In genomic region chr17:6523809-6524355, GRCh38 we compare ENCODE assay signal across 16 cellular contexts. TPM values are rescaled to one million over a fixed set of nuclear protein-coding genes. Genes with fewer than 3 reads are reported as not detected.
DNase-seq lines count a peak whose midpoint lies in the region; ATAC-seq and TF ChIP-seq lines count a peak whose summit lies in the region.
"Had no signal": no experiment of that assay in that cellular context is flagged by ENCODE, and none has a peak within 500 bp of the region (broad histone marks: within the 10 kb centered on the region; RNA-seq: fewer than 3 reads in every experiment).

No MANE protein-coding gene starts in this region.

- H2AK5ac ChIP-seq in H9 (ENCODE audit: insufficient read length, low read length), result no peak overlapping the region

- no peaks in the 10 kb centered on the region for H3K79me1 ChIP-seq in H9 (ENCODE audit: insufficient read depth, low read depth, low read length, poor library complexity, severe bottlenecking)

- peaks cover 3% of the 10 kb centered on the region; the same call in 1 of the 2 replicates for H3K36me3 ChIP-seq in SJSA1
- peaks cover 0 to 29% of the 10 kb centered on the region in 2 donors for H3K36me3 ChIP-seq in gastroesophageal sphincter
- peaks cover 6 to 28% of the 10 kb centered on the region in 2 donors for H3K36me3 ChIP-seq in stomach smooth muscle (ENCODE audit: control insufficient read depth in 2 of 2, insufficient read depth in 2 of 2, low read length in 2 of 2)
- no peaks in the 10 kb centered on the region for H3K36me3 ChIP-seq in CD8-positive, alpha-beta T cell (ENCODE audit: insufficient read depth, low read length)

- H3K27ac ChIP-seq in H9 (ENCODE audit: insufficient read length, low read depth, low read length) (no peak overlapping the region), SJSA1 (0 out of 2 replicates have a peak overlapping the region, but pooled peaks have one; percentile 16), gastroesophageal sphincter (peak overlapping the region in 3 of 4 donors; percentile 49 to 71 (median 59)), stomach smooth muscle (ENCODE audit: low read length) (peak overlapping the region; percentile 37)
- no peak overlapping the region for H3K27ac ChIP-seq in CD8-positive, alpha-beta T cell (ENCODE audit: low read depth, low read length)
- H3K27ac ChIP-seq: GM23248 had no signal

- POLR2A ChIA-PET in CD8-positive, alpha-beta T cell (lab: Charles Lee), result no interaction called here

- H3K18ac ChIP-seq in H9 (ENCODE audit: insufficient read length, low read depth, low read length), result peak overlapping the region; percentile 34

- TF ChIP-seq POLR2A in gastroesophageal sphincter (IDR thresholded peaks at IDR 0.05), result no peak

- no peak for TF ChIP-seq EP300 in gastroesophageal sphincter (IDR thresholded peaks at IDR 0.05)

- 0 out of 2 replicates have a peak, but pooled peaks cover 2% of the 10 kb centered on the region for H3K4me1 ChIP-seq in H9 (ENCODE audit: insufficient read depth, low read length)
- H3K4me1 ChIP-seq in SJSA1 (replicated peaks), result peaks cover 23% of the 10 kb centered on the region
- H3K4me1 ChIP-seq in gastroesophageal sphincter, result peaks cover 0 to 8% (median 0%) of the 10 kb centered on the region in 3 donors
- H3K4me1 ChIP-seq in stomach smooth muscle (ENCODE audit: control insufficient read depth, insufficient read depth, low read length), result peaks cover 3% of the 10 kb centered on the region
- H3K4me1 ChIP-seq in CD8-positive, alpha-beta T cell (ENCODE audit: insufficient read depth, low read length), result no peaks in the 10 kb centered on the region

- H2BK15ac ChIP-seq in H9 (ENCODE audit: low read depth, low read length), result no peak overlapping the region

- no peak overlapping the region for H2BK120ac ChIP-seq in H9 (ENCODE audit: low read depth, low read length, poor library complexity, severe bottlenecking)

- H2BK20ac ChIP-seq in H9 (ENCODE audit: low read depth, low read length, poor library complexity, severe bottlenecking), result no peak overlapping the region

- H2BK12ac ChIP-seq in H9 (ENCODE audit: insufficient read length, low read depth, low read length), result no peak overlapping the region

- H4K5ac ChIP-seq in H9 (ENCODE audit: insufficient read length, low read depth, low read length), result no peak overlapping the region

- peaks cover 0 to 4% of the 10 kb centered on the region in 2 experiments; a peak in 2 of 5 replicates for H3K9me3 Mint-ChIP-seq in H9
- no peaks in the 10 kb centered on the region for H3K9me3 Mint-ChIP-seq in CD8-positive, alpha-beta T cell

- H3K4me1 Mint-ChIP-seq in H9, result peaks cover 8 to 17% of the 10 kb centered on the region in 2 experiments
- no peaks in the 10 kb centered on the region for H3K4me1 Mint-ChIP-seq in CD8-positive, alpha-beta T cell (ENCODE audit: low read depth)
- H3K4me1 Mint-ChIP-seq: CD14-positive monocyte had no signal

- H3K36me3 Mint-ChIP-seq in H9 (ENCODE audit: insufficient read depth in 1 of 3, low read depth in 3 of 3), result peaks cover 0 to 6% (median 3%) of the 10 kb centered on the region in 3 experiments; a peak in 5 of 7 replicates
- H3K36me3 Mint-ChIP-seq in CD8-positive, alpha-beta T cell, result no peaks in the 10 kb centered on the region
- H3K36me3 Mint-ChIP-seq: CD14-positive monocyte had no signal

- no peak overlapping the region for H3K4me3 Mint-ChIP-seq in H9
- no peak overlapping the region for H3K4me3 Mint-ChIP-seq in CD8-positive, alpha-beta T cell
- H3K4me3 Mint-ChIP-seq: CD14-positive monocyte had no signal

- 0 out of 2 replicates have a peak overlapping the region, but pooled peaks have one; percentile 17 for H3K14ac ChIP-seq in H9 (ENCODE audit: insufficient read depth, low read length)

- H3K9ac ChIP-seq in H9 (ENCODE audit: extremely low read depth, insufficient read length, low read length) (no peak overlapping the region), stomach smooth muscle (ENCODE audit: low read length in 2 of 2) (no peak overlapping the region)
- H3K9ac ChIP-seq: GM23248 had no signal

- no peaks in the 10 kb centered on the region for H3K79me2 ChIP-seq in H9 (ENCODE audit: insufficient read depth, low read length)

- WGBS in H9 (ENCODE audit: extremely low coverage, insufficient read length, low lambda C conversion rate), result no CpG with 5 or more reads among the region's 8 CpGs
- WGBS in gastroesophageal sphincter (ENCODE audit: low coverage in 1 of 2), 2 donors, result 96% methylated on average over 4 of the region's 8 CpGs

- H3K27ac Mint-ChIP-seq in H9, result no peak overlapping the region; a peak in 1 of 7 replicates
- no peak overlapping the region for H3K27ac Mint-ChIP-seq in CD8-positive, alpha-beta T cell
- H3K27ac Mint-ChIP-seq: CD14-positive monocyte had no signal

- H3K4me2 ChIP-seq in H9 (ENCODE audit: insufficient read depth, insufficient read length, low read length), result no peak overlapping the region

- no peak overlapping the region for H4K91ac ChIP-seq in H9 (ENCODE audit: insufficient read length, low read depth, low read length)

- no peaks in the 10 kb centered on the region; the same call in 1 of the 2 replicates for H3K27me3 Mint-ChIP-seq in H9 (ENCODE audit: low read depth)
- H3K27me3 Mint-ChIP-seq in CD8-positive, alpha-beta T cell (ENCODE audit: low read depth), result no peaks in the 10 kb centered on the region

- no peak for TF ChIP-seq CTCF in H9 (conservative IDR thresholded peaks at IDR 0.05)
- TF ChIP-seq CTCF in gastroesophageal sphincter (IDR thresholded peaks at IDR 0.05), result no peak
- no peak for TF ChIP-seq CTCF in CD8-positive, alpha-beta T cell (IDR thresholded peaks at IDR 0.05)

- CTCF ChIA-PET in CD8-positive, alpha-beta T cell (lab: Charles Lee), result interaction anchor here (0.6 kb wide), 1 partner anchor 21 kb away, joined by 3 read pairs; no protein-coding TSS in a partner anchor

- peak; percentile 22 for DNase-seq in H9
- no peak for DNase-seq in SJSA1 (ENCODE audit: low read depth in 1 of 2, low spot score in 2 of 2)
- DNase-seq in activated CD4-positive, alpha-beta T cell treated with anti-CD3 and anti-CD28 coated beads for 48 hours, result no peak
- DNase-seq in CD8-positive, alpha-beta T cell, result no peak
- DNase-seq: DMS 273 treated with DMSO at 0.1 percent for 48 hours, DND-41, NCI-H1105, NCI-H1694, NCI-H2081 treated with DMSO at 0.1 percent for 48 hours, SHP77 treated with DMSO at 0.1 percent for 48 hours had no signal

- H3K27me3 ChIP-seq in H9 (ENCODE audit: insufficient read depth, low read length) (no peaks in the 10 kb centered on the region), SJSA1 (replicated peaks) (no peaks in the 10 kb centered on the region), gastroesophageal sphincter (no peaks in the 10 kb centered on the region), stomach smooth muscle (ENCODE audit: control insufficient read depth in 1 of 2, insufficient read depth in 2 of 2, low read length in 2 of 2) (no peaks in the 10 kb centered on the region)
- no peaks in the 10 kb centered on the region for H3K27me3 ChIP-seq in CD8-positive, alpha-beta T cell (ENCODE audit: insufficient read depth, low read length)

- no peak overlapping the region for H3K4me3 ChIP-seq in SJSA1
- no peak overlapping the region for H3K4me3 ChIP-seq in gastroesophageal sphincter
- no peak overlapping the region for H3K4me3 ChIP-seq in stomach smooth muscle (ENCODE audit: low read length in 2 of 2)
- H3K4me3 ChIP-seq in CD8-positive, alpha-beta T cell (ENCODE audit: low read depth, low read length), result no peak overlapping the region
- H3K4me3 ChIP-seq: GM23248 had no signal

- H4K8ac ChIP-seq in H9 (replicated peaks; ENCODE audit: insufficient read length, low read depth, low read length), result no peak overlapping the region

- H3K4ac ChIP-seq in H9 (ENCODE audit: low read depth, low read length), result no peak overlapping the region

- ATAC-seq in gastroesophageal sphincter (no peak), GM18867 (IDR thresholded peaks at IDR 0.05; ENCODE audit: unreplicated experiment) (no peak)
- ATAC-seq in CD8-positive, alpha-beta T cell, result no peak
- ATAC-seq: SK-N-SH treated with all-trans-retinoic acid at 6 μM for 48 hours had no signal

- H3K9me3 ChIP-seq in H9 (ENCODE audit: control insufficient read depth, low read depth, low read length) (no peaks in the 10 kb centered on the region), SJSA1 (replicated peaks) (no peaks in the 10 kb centered on the region), gastroesophageal sphincter (no peaks in the 10 kb centered on the region), stomach smooth muscle (ENCODE audit: control insufficient read depth in 2 of 2, low read length in 2 of 2) (no peaks in the 10 kb centered on the region)
- H3K9me3 ChIP-seq in CD8-positive, alpha-beta T cell (ENCODE audit: low read length), result no peaks in the 10 kb centered on the region

- H2AFZ ChIP-seq in H9 (ENCODE audit: low read length), result no peak overlapping the region
- H2AFZ ChIP-seq: GM23248 had no signal

- no peaks in the 10 kb centered on the region for H3K23me2 ChIP-seq in H9 (ENCODE audit: insufficient read length, low read depth, low read length, poor library complexity, severe bottlenecking)

- H3K23ac ChIP-seq in H9 (ENCODE audit: insufficient read length, low read depth, low read length), result no peak overlapping the region

- H2BK5ac ChIP-seq in H9 (ENCODE audit: insufficient read length, low read length), result no peak overlapping the region

- H3K56ac ChIP-seq in H9 (ENCODE audit: insufficient read length, low read depth, low read length), result no peak overlapping the region

- intact Hi-C loops in CD8-positive, alpha-beta T cell (cut with DNase I, micrococcal nuclease), result no loop called here

- peaks cover 2% of the 10 kb centered on the region for H4K20me1 ChIP-seq in H9 (ENCODE audit: control insufficient read depth, insufficient read depth, insufficient read length)

- H3T11ph ChIP-seq in H9 (ENCODE audit: low read length), result no peak overlapping the region

RNA-seq across cellular contexts. Expression of gene PITPNM3, which starts 32.5 kb away (rescaled TPM):
- total RNA-seq in H9 (2021) (2.7 and 3.4 TPM in 2 replicates), gastroesophageal sphincter (10 to 100 TPM; 23.3 to 87.7 (median 47.8) TPM)
- total RNA-seq in SJSA1 (2014; rRNA removed; shearing (Covaris generic)), result 6.0 and 8.6 TPM in 2 replicates
- under 1 TPM; 0.25 to 0.30 TPM for total RNA-seq in CD8-positive, alpha-beta T cell

Comparison
In these comparisons a context has a peak if more than half of its experiments do, and no peak if none do; other contexts are left out.
1. H3K27ac ChIP-seq: peak in SJSA1 (single experiment), gastroesophageal sphincter (3 of 4) and stomach smooth muscle (single experiment); none in H9 (single experiment) and CD8-positive, alpha-beta T cell (single experiment).